Comparison of ENCODE assay signal across 19 cellular contexts in genomic region chr20:22775671-22776139, GRCh38.
DNase-seq lines count a peak whose midpoint lies in the region; ATAC-seq, FAIRE-seq and TF ChIP-seq lines count a peak whose summit lies in the region.
"Had no signal": no experiment of that assay in that cellular context is flagged by ENCODE, and none has a peak within 500 bp of the region (broad histone marks: within the 10 kb centered on the region; RNA-seq: fewer than 3 reads in every experiment).

No MANE protein-coding gene starts in this region.

- H3K9me3 ChIP-seq in GM23248 (ENCODE audit: low read depth) = no peaks in the 10 kb centered on the region
- no peaks in the 10 kb centered on the region for H3K9me3 ChIP-seq in endothelial cell of umbilical vein (replicated peaks; ENCODE audit: control insufficient read depth, insufficient read depth, low read length)
- no peaks in the 10 kb centered on the region for H3K9me3 ChIP-seq in pancreas
- H3K9me3 ChIP-seq: uterus had no signal

- no peak for ATAC-seq in pancreas
- ATAC-seq: naive thymus-derived CD4-positive, alpha-beta T cell; right cardiac atrium; stimulated activated naive CD8-positive, alpha-beta T cell treated with anti-CD3 and anti-CD28 coated beads, Interleukin-15, Interleukin-2, amounts not matched to agents 100 U/mL and 50 U/mL, for 24 hours had no signal

- H3K4me2 ChIP-seq in GM23248 (ENCODE audit: unreplicated experiment) (no peak overlapping the region), endothelial cell of umbilical vein (ENCODE audit: insufficient read depth, low read length) (no peak overlapping the region)

- no peak for FAIRE-seq in endothelial cell of umbilical vein (lab: Jason Lieb, UNC)
- no peak for FAIRE-seq in pancreas (lab: Jason Lieb, UNC)
- FAIRE-seq: GM12891, kidney had no signal

- dilution Hi-C loops in endothelial cell of umbilical vein (cut with MboI; ENCODE audit: extremely low pct_ligation_motif_present, low sequenced_read_pairs) = no loop called here

- intact Hi-C loops in endothelial cell of umbilical vein (cut with micrococcal nuclease) (no loop called here), pancreas (cut with DNase I) (no loop called here)
- intact Hi-C loops in activated naive CD4-positive, alpha-beta T cell treated with anti-CD3 and anti-CD28 coated beads for 36 hours (cut with micrococcal nuclease) = no loop called here

- peaks cover 4% of the 10 kb centered on the region for H3K9me3 Mint-ChIP-seq in activated naive CD4-positive, alpha-beta T cell treated with anti-CD3 and anti-CD28 coated beads for 36 hours
- H3K9me3 Mint-ChIP-seq in mesothelial cell of epicardium = peaks cover 10% of the 10 kb centered on the region

- no peaks in the 10 kb centered on the region for H3K4me1 Mint-ChIP-seq in activated naive CD4-positive, alpha-beta T cell treated with anti-CD3 and anti-CD28 coated beads for 36 hours (ENCODE audit: low read depth)
- H3K4me1 Mint-ChIP-seq in mesothelial cell of epicardium = peaks cover 5% of the 10 kb centered on the region
- H3K4me1 Mint-ChIP-seq: naive thymus-derived CD4-positive, alpha-beta T cell had no signal

- BruUV-seq in endothelial cell of umbilical vein (replicated peaks; lab: Mats Ljungman, UMichigan) = no TSS peak

- H2AFZ ChIP-seq in GM23248 (no peak overlapping the region), endothelial cell of umbilical vein (ENCODE audit: low read depth, low read length) (no peak overlapping the region)

- H3K79me2 ChIP-seq in GM23248 (ENCODE audit: insufficient read depth) (no peaks in the 10 kb centered on the region), endothelial cell of umbilical vein (ENCODE audit: control insufficient read depth, insufficient read depth, low read length) (no peaks in the 10 kb centered on the region)

- H3K27ac Mint-ChIP-seq in activated naive CD4-positive, alpha-beta T cell treated with anti-CD3 and anti-CD28 coated beads for 36 hours = no peak overlapping the region
- H3K27ac Mint-ChIP-seq in mesothelial cell of epicardium = no peak overlapping the region
- H3K27ac Mint-ChIP-seq: activated T-helper 1 cell treated with anti-CD3 and anti-CD28 coated beads, Interleukin-12 subunit alpha, Interleukin-12 subunit beta, Interleukin-2, Interleukin-4 antibody, amounts not matched to agents 30 ng/mL and 10 ng/mL and 1 ng/mL, durations not matched to agents 14 hours and 24 hours and 36 hours; naive thymus-derived CD4-positive, alpha-beta T cell had no signal

- in situ Hi-C loops in GM23248 (cut with MboI) = no loop called here

- H3K9ac ChIP-seq in GM23248 (no peak overlapping the region), endothelial cell of umbilical vein (replicated peaks; ENCODE audit: extremely low read depth, insufficient read depth, low read length) (no peak overlapping the region)

- no peaks in the 10 kb centered on the region for H3F3A ChIP-seq in GM23248 (ENCODE audit: insufficient read depth)

- TF ChIP-seq CTCF in RWPE1 (conservative IDR thresholded peaks at IDR 0.05; ENCODE audit: low read depth) (no peak), endothelial cell of umbilical vein (IDR thresholded peaks at IDR 0.05; ENCODE audit: extremely low read depth in 1 of 2, insufficient read depth in 1 of 2, low read depth in 1 of 2, low read length in 2 of 2) (no peak), pancreas (IDR thresholded peaks at IDR 0.05) (no peak), mesothelial cell of epicardium (IDR thresholded peaks at IDR 0.05; ENCODE audit: unreplicated experiment) (no peak)

- 47 to 54% methylated on average over 2 of the region's 2 CpGs for WGBS in GM23248 (ENCODE audit: low coverage in 1 of 2, low lambda C conversion rate in 2 of 2, missing lambda C conversion rate in 2 of 2), 2 experiments
- whole genome bisulfite sequencing in pancreas, 2 donors = 41 to 43% methylated on average over 2 of the region's 2 CpGs

- no peaks in the 10 kb centered on the region for H3K4me1 ChIP-seq in GM23248 (ENCODE audit: insufficient read depth)
- H3K4me1 ChIP-seq in endothelial cell of umbilical vein (ENCODE audit: control insufficient read depth, extremely low read depth, insufficient read depth, low read length) = peaks cover 5% of the 10 kb centered on the region
- H3K4me1 ChIP-seq in pancreas = no peaks in the 10 kb centered on the region
- H3K4me1 ChIP-seq: uterus had no signal

- no peak overlapping the region for H3K4me3 Mint-ChIP-seq in activated naive CD4-positive, alpha-beta T cell treated with anti-CD3 and anti-CD28 coated beads for 36 hours
- H3K4me3 Mint-ChIP-seq in mesothelial cell of epicardium = no peak overlapping the region
- H3K4me3 Mint-ChIP-seq: activated T-helper 1 cell treated with anti-CD3 and anti-CD28 coated beads, Interleukin-12 subunit alpha, Interleukin-12 subunit beta, Interleukin-2, Interleukin-4 antibody, amounts not matched to agents 30 ng/mL and 10 ng/mL and 1 ng/mL, durations not matched to agents 14 hours and 24 hours and 36 hours; naive thymus-derived CD4-positive, alpha-beta T cell had no signal

- no peaks in the 10 kb centered on the region for H3K9me1 ChIP-seq in endothelial cell of umbilical vein (replicated peaks; ENCODE audit: control insufficient read depth, extremely low read depth, insufficient read depth, low read length)

- no peaks in the 10 kb centered on the region for H3K9me2 ChIP-seq in GM23248 (ENCODE audit: insufficient read depth)

- H4K20me1 ChIP-seq in GM23248 (ENCODE audit: insufficient read depth) (no peaks in the 10 kb centered on the region), endothelial cell of umbilical vein (replicated peaks; ENCODE audit: control insufficient read depth, extremely low read depth, insufficient read depth, low read length) (no peaks in the 10 kb centered on the region)

- no peak for TF ChIP-seq POLR2A in endothelial cell of umbilical vein (IDR thresholded peaks at IDR 0.05; ENCODE audit: low read depth, low read length)

- H3K36me3 ChIP-seq in GM23248 (ENCODE audit: low read depth) = no peaks in the 10 kb centered on the region
- H3K36me3 ChIP-seq in endothelial cell of umbilical vein (ENCODE audit: control insufficient read depth in 2 of 2, extremely low read depth in 1 of 2, insufficient read depth in 2 of 2, low read length in 2 of 2) = no peaks in the 10 kb centered on the region
- H3K36me3 ChIP-seq in pancreas = no peaks in the 10 kb centered on the region
- H3K36me3 ChIP-seq: uterus had no signal

- CTCF ChIA-PET in RWPE1 (lab: Yijun Ruan, JAX) = interaction anchor here (0.7 to 1.0 kb wide), 2 partner anchors 224 to 565 kb away, joined by 3 read pairs; no protein-coding TSS in a partner anchor
- CTCF ChIA-PET in endothelial cell of umbilical vein (lab: Charles Lee) = interaction anchor here (1.0 to 1.9 kb wide), 4 partner anchors 15 to 84 kb away, joined by 3 to 6 read pairs (median 4); no protein-coding TSS in a partner anchor
- CTCF ChIA-PET in activated naive CD4-positive, alpha-beta T cell treated with anti-CD3 and anti-CD28 coated beads for 36 hours (lab: Charles Lee) = no interaction called here

- POLR2A ChIA-PET in RWPE1 (lab: Yijun Ruan, JAX; ENCODE audit: low non-redundant PET) = interaction anchor here (0.6 kb wide), 1 partner anchor 13 kb away, joined by 3 read pairs; no protein-coding TSS in a partner anchor
- POLR2A ChIA-PET in endothelial cell of umbilical vein (lab: Charles Lee) = no interaction called here

- H3K36me3 Mint-ChIP-seq in activated naive CD4-positive, alpha-beta T cell treated with anti-CD3 and anti-CD28 coated beads for 36 hours (ENCODE audit: low read depth) = no peaks in the 10 kb centered on the region
- no peaks in the 10 kb centered on the region for H3K36me3 Mint-ChIP-seq in mesothelial cell of epicardium
- H3K36me3 Mint-ChIP-seq: naive thymus-derived CD4-positive, alpha-beta T cell had no signal

- H3K27me3 ChIP-seq in GM23248 (replicated peaks; ENCODE audit: insufficient read depth) (peaks cover 11% of the 10 kb centered on the region; the same call in 1 of the 2 replicates), endothelial cell of umbilical vein (ENCODE audit: control insufficient read depth in 2 of 2, insufficient read depth in 2 of 2, low read length in 2 of 2) (no peaks in the 10 kb centered on the region), pancreas (no peaks in the 10 kb centered on the region)
- H3K27me3 ChIP-seq: uterus had no signal

- H3K27ac ChIP-seq in GM23248 (no peak overlapping the region), RWPE1 (peak overlapping the region; percentile 89), endothelial cell of umbilical vein (ENCODE audit: insufficient read depth, low read depth, low read length) (no peak overlapping the region), pancreas (no peak overlapping the region)
- H3K27ac ChIP-seq: uterus had no signal

- H3K4me3 ChIP-seq in GM23248 (no peak overlapping the region), endothelial cell of umbilical vein (replicated peaks in 1 of 3; ENCODE audit: insufficient read depth in 1 of 3, low read depth in 1 of 3, low read length in 3 of 3) (no peak overlapping the region), pancreas (no peak overlapping the region)
- H3K4me3 ChIP-seq: uterus had no signal

- DNase-seq in GM23248 = peak; percentile 36
- peak; percentile 93 for DNase-seq in RWPE1 (ENCODE audit: low spot score)
- peak; percentile 6 for DNase-seq in endothelial cell of umbilical vein (ENCODE audit: low read depth, low spot score)
- peak; percentile 77 for DNase-seq in myocyte (ENCODE audit: low read depth)
- no peak for DNase-seq in pancreas
- DNase-seq in activated naive CD4-positive, alpha-beta T cell treated with anti-CD3 and anti-CD28 coated beads for 36 hours = no peak
- no peak for DNase-seq in NCI-H2196 treated with DMSO at 0.1 percent for 48 hours (lab: John Stamatoyannopoulos, UW; ENCODE audit: unreplicated experiment)
- no peak for DNase-seq in mesothelial cell of epicardium (ENCODE audit: low spot score in 2 of 2, unreplicated experiment in 2 of 2)
- DNase-seq: activated CD4-positive, alpha-beta T cell treated with anti-CD3 and anti-CD28 coated beads, Interleukin-2, amount 50 U/mL, for 4 hours; aorta; kidney; naive thymus-derived CD4-positive, alpha-beta T cell; NCI-H1105 treated with DMSO at 0.1 percent for 48 hours; NCI-H446; right cardiac atrium; stimulated activated naive CD8-positive, alpha-beta T cell treated with anti-CD3 and anti-CD28 coated beads, Interleukin-15, Interleukin-2, amounts not matched to agents 100 U/mL and 50 U/mL, for 24 hours; uterus had no signal

- H3K27me3 Mint-ChIP-seq in activated naive CD4-positive, alpha-beta T cell treated with anti-CD3 and anti-CD28 coated beads for 36 hours (ENCODE audit: low read depth) = no peaks in the 10 kb centered on the region
- peaks cover 10% of the 10 kb centered on the region for H3K27me3 Mint-ChIP-seq in mesothelial cell of epicardium (ENCODE audit: low read depth)

TF ChIP-seq in endothelial cell of umbilical vein, 7 proteins besides CTCF, POLR2A, EP300 and RAD21 (continues in another document):
- TF ChIP-seq FOS (IDR thresholded peaks at IDR 0.05; ENCODE audit: borderline replicate concordance, insufficient read depth, low read length) = peak; percentile 77
- no peak for TF ChIP-seq EZH2 (IDR thresholded peaks at IDR 0.05; ENCODE audit: borderline replicate concordance, low read depth, low read length, severe bottlenecking)
- no peak for TF ChIP-seq JUN (IDR thresholded peaks at IDR 0.05; ENCODE audit: borderline replicate concordance, insufficient read depth, insufficient read length, low read depth)
- peak; percentile 48 for TF ChIP-seq POLR2AphosphoS5 (IDR thresholded peaks at IDR 0.05; ENCODE audit: insufficient read depth, low read depth, low read length)

Comparison
In these comparisons a context has a peak if more than half of its experiments do, and no peak if none do; other contexts are left out.
1. DNase-seq: peak in GM23248 (single experiment), RWPE1 (single experiment), endothelial cell of umbilical vein (single experiment) and myocyte (single experiment); none in pancreas (0 of 6), activated naive CD4-positive, alpha-beta T cell treated with anti-CD3 and anti-CD28 coated beads for 36 hours (single experiment), NCI-H2196 treated with DMSO at 0.1 percent for 48 hours (single experiment) and mesothelial cell of epicardium (0 of 2).